In the genomic region with DNA sequence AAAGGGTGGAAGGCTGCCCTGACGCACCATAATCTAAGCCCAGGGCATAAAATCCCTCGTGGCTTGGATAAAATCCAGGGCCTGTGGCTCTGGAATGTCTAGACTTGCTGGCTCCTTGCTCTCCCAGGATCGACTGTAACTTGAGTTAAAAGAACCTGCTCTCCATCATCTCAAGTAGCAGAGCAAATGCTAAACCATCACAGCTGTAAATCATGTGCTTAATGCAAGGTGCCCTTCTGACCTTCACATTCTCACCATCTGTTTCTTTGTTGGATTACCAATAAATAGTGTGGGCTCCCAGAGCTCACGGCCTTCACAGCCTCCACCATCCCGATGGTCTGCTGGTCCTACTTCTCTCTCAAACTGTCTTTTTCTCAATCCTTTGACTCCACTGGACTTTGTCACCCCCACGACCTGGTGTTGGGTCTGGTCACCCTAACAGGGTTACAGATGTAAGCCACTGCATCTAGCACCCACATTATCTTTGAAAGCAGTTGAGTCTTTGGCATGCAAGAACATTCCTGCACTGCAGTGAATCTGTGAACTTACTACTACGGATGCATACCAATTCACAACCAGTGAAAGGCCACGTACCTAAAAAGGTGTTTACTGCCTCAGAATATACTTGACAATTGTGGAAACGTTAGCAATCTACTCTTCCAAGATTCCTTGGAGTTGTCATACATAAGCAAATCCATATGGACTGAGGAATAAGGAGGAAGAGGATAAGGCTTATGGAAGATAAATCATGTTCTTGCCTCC, we compare ENCODE assay signal across 12 cellular contexts. TPM values are rescaled to one million over a fixed set of nuclear protein-coding genes. Genes with fewer than 3 reads are reported as not detected.
DNase-seq lines count a peak whose midpoint lies in the region; ATAC-seq and TF ChIP-seq lines count a peak whose summit lies in the region.
"Had no signal": no experiment of that assay in that cellular context is flagged by ENCODE, and none has a peak within 500 bp of the region (broad histone marks: within the 10 kb centered on the region; RNA-seq: fewer than 3 reads in every experiment).

No MANE protein-coding gene starts in this region.

- no peaks in the 10 kb centered on the region for H3K4me1 ChIP-seq in H9 (ENCODE audit: insufficient read depth, low read length)
- no peaks in the 10 kb centered on the region for H3K4me1 ChIP-seq in endodermal cell (ENCODE audit: control insufficient read depth, insufficient read depth, low read length)
- H3K4me1 ChIP-seq in spleen, result peaks cover 0 to 17% (median 0%) of the 10 kb centered on the region in 6 donors

- peaks cover 2% of the 10 kb centered on the region for H4K20me1 ChIP-seq in H9 (ENCODE audit: control insufficient read depth, insufficient read depth, insufficient read length)

- H4K8ac ChIP-seq in H9 (replicated peaks; ENCODE audit: insufficient read length, low read depth, low read length), result no peak overlapping the region

- no peak overlapping the region for H3K23ac ChIP-seq in H9 (ENCODE audit: insufficient read length, low read depth, low read length)

- ATAC-seq in HG03175 (IDR thresholded peaks at IDR 0.05; ENCODE audit: unreplicated experiment), result no peak
- no peak for ATAC-seq in GM18502 (IDR thresholded peaks at IDR 0.05; ENCODE audit: poor library complexity, unreplicated experiment)

- peaks cover 52% of the 10 kb centered on the region for H3K36me3 ChIP-seq in endodermal cell (ENCODE audit: control insufficient read depth, insufficient read depth, low read length)
- H3K36me3 ChIP-seq in spleen, result peaks cover 9 to 60% (median 50%) of the 10 kb centered on the region in 6 donors

- no peak for TF ChIP-seq POLR2A in spleen (IDR thresholded peaks at IDR 0.05)

- H2AK5ac ChIP-seq in H9 (ENCODE audit: insufficient read length, low read length), result no peak overlapping the region

- intact Hi-C loops in spleen (cut with DNase I; ENCODE audit: low total_unique reads), result no loop called here

- H3K27me3 ChIP-seq in H9 (ENCODE audit: insufficient read depth, low read length) (no peaks in the 10 kb centered on the region), endodermal cell (ENCODE audit: control insufficient read depth, insufficient read depth, low read length, poor library complexity, severe bottlenecking) (no peaks in the 10 kb centered on the region), spleen (replicated peaks in 1 of 7) (no peaks in the 10 kb centered on the region)

- H4K91ac ChIP-seq in H9 (ENCODE audit: insufficient read length, low read depth, low read length), result no peak overlapping the region

- H4K5ac ChIP-seq in H9 (ENCODE audit: insufficient read length, low read depth, low read length), result no peak overlapping the region

- no peaks in the 10 kb centered on the region for H3K79me2 ChIP-seq in H9 (ENCODE audit: insufficient read depth, low read length)

- no peak overlapping the region for H3K18ac ChIP-seq in H9 (ENCODE audit: insufficient read length, low read depth, low read length)

- no peaks in the 10 kb centered on the region; a peak in 1 of 5 replicates for H3K9me3 Mint-ChIP-seq in H9
- no peaks in the 10 kb centered on the region for H3K9me3 Mint-ChIP-seq in endodermal cell

- H3K9ac ChIP-seq in H9 (ENCODE audit: extremely low read depth, insufficient read length, low read length) (no peak overlapping the region), endodermal cell (ENCODE audit: extremely low read depth, low read length, poor library complexity, severe bottlenecking) (no peak overlapping the region)

- H3K27ac Mint-ChIP-seq in H9 (peak overlapping the region; percentile 73 to 94 (median 89)), endodermal cell (peak overlapping the region; percentile 89)

- no peak overlapping the region for H2BK15ac ChIP-seq in H9 (ENCODE audit: low read depth, low read length)

- H3K9me3 ChIP-seq in H9 (ENCODE audit: control insufficient read depth, low read depth, low read length) (no peaks in the 10 kb centered on the region), endodermal cell (ENCODE audit: control insufficient read depth, low read length) (no peaks in the 10 kb centered on the region), spleen (no peaks in the 10 kb centered on the region)

- no peak overlapping the region; a peak in 1 of 5 replicates for H3K4me3 Mint-ChIP-seq in H9
- H3K4me3 Mint-ChIP-seq in endodermal cell, result no peak overlapping the region

- TF ChIP-seq CTCF in H9 (conservative IDR thresholded peaks at IDR 0.05) (no peak), endodermal cell (conservative IDR thresholded peaks at IDR 0.05) (no peak), retinal pigment epithelial cell (conservative IDR thresholded peaks at IDR 0.05; ENCODE audit: low read depth, low read length) (no peak), spleen (IDR thresholded peaks at IDR 0.05 in 8 of 11, conservative IDR thresholded peaks at IDR 0.05 in 3 of 11) (no peak)

- no peak overlapping the region for H3K56ac ChIP-seq in H9 (ENCODE audit: insufficient read length, low read depth, low read length)

- no peak overlapping the region for H2BK12ac ChIP-seq in H9 (ENCODE audit: insufficient read length, low read depth, low read length)

- H3K4ac ChIP-seq in H9 (ENCODE audit: low read depth, low read length), result no peak overlapping the region

- H3K36me3 Mint-ChIP-seq in H9 (ENCODE audit: insufficient read depth in 1 of 3, low read depth in 3 of 3) (peaks cover 27 to 53% (median 45%) of the 10 kb centered on the region in 3 experiments), endodermal cell (ENCODE audit: low read depth) (peaks cover 49% of the 10 kb centered on the region)

- no peak overlapping the region for H3K14ac ChIP-seq in H9 (ENCODE audit: insufficient read depth, low read length)

- DNase-seq in H9 (no peak), NCI-H82 (lab: John Stamatoyannopoulos, UW) (peak; percentile 96), endodermal cell (peak; percentile 64), retinal pigment epithelial cell (ENCODE audit: low read depth) (peak; percentile 28), spleen (no peak)
- no peak for DNase-seq in effector CD8-positive, alpha-beta T cell (lab: John Stamatoyannopoulos, UW)
- DNase-seq: activated T-cell treated with anti-CD3 and anti-CD28 coated beads, Interleukin-2, amount 50 U/mL, for 1 hour; erythroblast; midbrain; stimulated activated CD4-positive, alpha-beta T cell treated with anti-CD3 and anti-CD28 coated beads, Interleukin-1b, Interleukin-23, amount 100 ng/mL, for 48 hours had no signal

- H2BK5ac ChIP-seq in H9 (ENCODE audit: insufficient read length, low read length), result no peak overlapping the region

- no peak overlapping the region for H2BK120ac ChIP-seq in H9 (ENCODE audit: low read depth, low read length, poor library complexity, severe bottlenecking)

- H2AFZ ChIP-seq in H9 (ENCODE audit: low read length), result no peak overlapping the region

- no peak overlapping the region for H3T11ph ChIP-seq in H9 (ENCODE audit: low read length)

- WGBS in H9 (ENCODE audit: extremely low coverage, insufficient read length, low lambda C conversion rate), result no CpG with 5 or more reads among the region's 9 CpGs
- WGBS in endodermal cell (ENCODE audit: insufficient coverage in 1 of 2, insufficient read length in 1 of 2), 2 experiments, result 81 to 89% methylated on average over 6 to 9 of the region's 9 CpGs
- 60 to 81% (median 63%) methylated on average over 9 of the region's 9 CpGs for WGBS in spleen, 5 donors

- peak overlapping the region; percentile 63 for H3K27ac ChIP-seq in H9 (ENCODE audit: insufficient read length, low read depth, low read length)
- H3K27ac ChIP-seq in endodermal cell (ENCODE audit: low read depth, low read length), result peak overlapping the region; percentile 49
- no peak overlapping the region for H3K27ac ChIP-seq in spleen

- H3K23me2 ChIP-seq in H9 (ENCODE audit: insufficient read length, low read depth, low read length, poor library complexity, severe bottlenecking), result no peaks in the 10 kb centered on the region

- no peaks in the 10 kb centered on the region for H3K79me1 ChIP-seq in H9 (ENCODE audit: insufficient read depth, low read depth, low read length, poor library complexity, severe bottlenecking)

- H2BK20ac ChIP-seq in H9 (ENCODE audit: low read depth, low read length, poor library complexity, severe bottlenecking), result no peak overlapping the region

- H3K4me2 ChIP-seq in H9 (ENCODE audit: insufficient read depth, insufficient read length, low read length), result no peak overlapping the region

- H3K4me1 Mint-ChIP-seq in H9, result peaks cover 9 to 12% of the 10 kb centered on the region in 2 experiments
- H3K4me1 Mint-ChIP-seq in endodermal cell, result peaks cover 12% of the 10 kb centered on the region

- no peaks in the 10 kb centered on the region for H3K27me3 Mint-ChIP-seq in H9 (ENCODE audit: low read depth)
- H3K27me3 Mint-ChIP-seq in endodermal cell (ENCODE audit: insufficient read depth), result no peaks in the 10 kb centered on the region

- H3K4me3 ChIP-seq in endodermal cell (ENCODE audit: low read length) (no peak overlapping the region), retinal pigment epithelial cell (ENCODE audit: low read length) (no peak overlapping the region), spleen (no peak overlapping the region)

RNA-seq across cellular contexts. Expression of a gene that starts 15.3 kb away (rescaled TPM):
- total RNA-seq in H9 (2021) (334 and 343 TPM in 2 replicates), endodermal cell (100 to 1,000 TPM; 148 to 162 TPM), spleen (100 to 1,000 TPM in 6 of 7 donors, 10 to 100 TPM in 1; 85.8 to 135 (median 112) TPM)
- polyA plus RNA-seq in endodermal cell (2013, experiment 1 of 2), result 159 TPM
- polyA plus RNA-seq in endodermal cell (2013, experiment 2 of 2), result 146 TPM
- polyA plus RNA-seq in spleen, result 100 to 1,000 TPM in 2 of 3 donors, 10 to 100 TPM in 1; 75.6 to 124 (median 104) TPM

RNA-seq across cellular contexts. Expression of a gene that starts 39.0 kb away (rescaled TPM):
- 43.1 and 43.5 TPM in 2 replicates for total RNA-seq in H9 (2021)
- 10 to 100 TPM; 37.7 to 38.5 TPM for total RNA-seq in endodermal cell
- 49.7 TPM for polyA plus RNA-seq in endodermal cell (2013, experiment 1 of 2)
- polyA plus RNA-seq in endodermal cell (2013, experiment 2 of 2), result 47.6 TPM
- 100 to 1,000 TPM in 3 of 7 donors, 10 to 100 TPM in 4; 77.1 to 118 (median 90.3) TPM for total RNA-seq in spleen
- polyA plus RNA-seq in spleen, result 10 to 100 TPM; 28.7 to 41.6 (median 34.1) TPM

Comparison
In these comparisons a context has a peak if more than half of its experiments do, and no peak if none do; other contexts are left out.
1. DNase-seq: peak in NCI-H82 (single experiment), endodermal cell (single experiment) and retinal pigment epithelial cell (single experiment); none in H9 (single experiment), spleen (single experiment) and effector CD8-positive, alpha-beta T cell (single experiment).
2. H3K27ac ChIP-seq: peak in H9 (single experiment) and endodermal cell (single experiment); none in spleen (0 of 8).